Comparison of ENCODE assay signal across 16 cellular contexts in the genomic region with DNA sequence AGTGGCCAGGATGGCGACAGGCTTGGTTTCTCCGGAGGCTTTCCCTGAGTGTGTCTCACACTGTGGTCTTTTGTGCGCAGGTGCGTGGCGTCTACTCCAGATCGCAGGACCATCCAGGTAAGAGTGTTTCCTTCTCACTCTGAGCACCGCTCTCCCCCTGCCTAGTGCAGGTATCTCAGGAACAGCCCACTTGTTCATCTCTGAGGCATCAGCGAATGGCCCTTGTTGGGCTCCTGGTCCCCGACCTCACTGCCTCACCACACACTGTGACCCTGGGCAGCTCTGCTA. TPM values are rescaled to one million over a fixed set of nuclear protein-coding genes. Genes with fewer than 3 reads are reported as not detected.
A peak's percentile ranks its signal among the peaks of the same experiment; 100 is the strongest.
DNase-seq lines count a peak whose midpoint lies in the region; ATAC-seq and TF ChIP-seq lines count a peak whose summit lies in the region.
"Had no signal": no experiment of that assay in that cellular context is flagged by ENCODE, and none has a peak within 500 bp of the region (broad histone marks: within the 10 kb centered on the region; RNA-seq: fewer than 3 reads in every experiment).

No MANE protein-coding gene starts in this region.

- intact Hi-C loops in esophagus squamous epithelium (cut with DNase I), result no loop called here

- no peak overlapping the region for H3K27ac Mint-ChIP-seq in GM23338
- H3K27ac Mint-ChIP-seq: activated CD4-positive, alpha-beta T cell treated with anti-CD3 and anti-CD28 coated beads, Interleukin-2, amount 10 ng/mL, durations not matched to agents 24 days and 14 days had no signal

- H3K4me2 ChIP-seq in GM23338, result peak overlapping the region; percentile 50; the same call in 1 of the 2 replicates

- peaks cover 9% of the 10 kb centered on the region for H3F3A ChIP-seq in GM23338 (replicated peaks; ENCODE audit: low read depth)

- DNase-seq in GM23338 (ENCODE audit: low spot score) (no peak), esophagus squamous epithelium (lab: John Stamatoyannopoulos, UW) (no peak), midbrain (lab: John Stamatoyannopoulos, UW) (no peak), D341Med (ENCODE audit: low spot score) (no peak), NCI-H1930 (lab: John Stamatoyannopoulos, UW) (no peak)
- DNase-seq: activated CD4-positive, alpha-beta T cell treated with anti-CD3 and anti-CD28 coated beads, Interleukin-2, amount 10 ng/mL, durations not matched to agents 24 days and 14 days; activated effector memory CD4-positive, alpha-beta T cell treated with anti-CD3 and anti-CD28 coated beads, Interleukin-2, amount 50 U/mL, for 16 hours; CD8-positive, alpha-beta memory T cell; foreskin keratinocyte; kidney glomerular epithelial cell; NCI-H1417 treated with DMSO at 0.1 percent for 48 hours; NCI-H774 had no signal

- peak; percentile 13; the same call in 1 of the 3 replicates for ATAC-seq in GM23338
- no peak for ATAC-seq in HG02884 (IDR thresholded peaks at IDR 0.05; ENCODE audit: unreplicated experiment)

- no peak for TF ChIP-seq POLR2A in esophagus squamous epithelium (IDR thresholded peaks at IDR 0.05)

- 54 to 75% methylated on average over 5 to 9 of the region's 9 CpGs for WGBS in esophagus squamous epithelium, 2 donors

- H3K36me3 ChIP-seq in GM23338 (ENCODE audit: insufficient read depth) (no peaks in the 10 kb centered on the region), esophagus squamous epithelium (no peaks in the 10 kb centered on the region), stomach smooth muscle (ENCODE audit: control insufficient read depth in 2 of 2, insufficient read depth in 2 of 2, low read length in 2 of 2) (peaks cover 6 to 7% of the 10 kb centered on the region in 2 donors)

- H3K4me3 ChIP-seq in GM23338 (no peak overlapping the region), esophagus squamous epithelium (peak overlapping the region; percentile 18 to 66 (median 47)), mononuclear cell (ENCODE audit: low read length) (peak overlapping the region; percentile 9), stomach smooth muscle (ENCODE audit: low read length in 2 of 2) (peak overlapping the region; percentile 85 to 95)
- H3K4me3 ChIP-seq: SK-N-MC had no signal

- no peaks in the 10 kb centered on the region for H4K20me1 ChIP-seq in GM23338 (replicated peaks; ENCODE audit: insufficient read depth)

- H3K9me2 ChIP-seq in GM23338 (ENCODE audit: insufficient read depth), result peaks cover 4% of the 10 kb centered on the region; the same call in 1 of the 2 replicates

- peaks cover 12% of the 10 kb centered on the region for H3K27me3 Mint-ChIP-seq in GM23338 (ENCODE audit: insufficient read depth, low read depth, poor library complexity)

- H3K9me3 Mint-ChIP-seq in GM23338, result no peaks in the 10 kb centered on the region; the same call in 2 of the 3 replicates
- H3K9me3 Mint-ChIP-seq: activated CD4-positive, alpha-beta T cell treated with anti-CD3 and anti-CD28 coated beads, Interleukin-2, amount 10 ng/mL, durations not matched to agents 24 days and 14 days; CD8-positive, alpha-beta memory T cell had no signal

- peaks cover 30% of the 10 kb centered on the region for H3K4me1 Mint-ChIP-seq in GM23338
- H3K4me1 Mint-ChIP-seq: activated CD4-positive, alpha-beta T cell treated with anti-CD3 and anti-CD28 coated beads, Interleukin-2, amount 10 ng/mL, durations not matched to agents 24 days and 14 days had no signal

- H3K27ac ChIP-seq in GM23338 (ENCODE audit: low read depth), result no peak overlapping the region
- peak overlapping the region; percentile 26 to 80 (median 64) for H3K27ac ChIP-seq in esophagus squamous epithelium
- H3K27ac ChIP-seq in stomach smooth muscle (ENCODE audit: low read length), result peak overlapping the region; percentile 58
- H3K27ac ChIP-seq: foreskin keratinocyte, SK-N-MC had no signal

- no peaks in the 10 kb centered on the region for H3K9me3 ChIP-seq in esophagus squamous epithelium
- no peaks in the 10 kb centered on the region for H3K9me3 ChIP-seq in mononuclear cell (ENCODE audit: low read depth, low read length)
- H3K9me3 ChIP-seq in stomach smooth muscle (ENCODE audit: control insufficient read depth in 2 of 2, low read length in 2 of 2), result no peaks in the 10 kb centered on the region

- H3K9ac ChIP-seq in stomach smooth muscle (ENCODE audit: low read length in 2 of 2), result peak overlapping the region; percentile 77 to 82

- H2AFZ ChIP-seq in GM23338, result peak overlapping the region; percentile 95

- H3K4me3 Mint-ChIP-seq in GM23338, result no peak overlapping the region
- H3K4me3 Mint-ChIP-seq: activated CD4-positive, alpha-beta T cell treated with anti-CD3 and anti-CD28 coated beads, Interleukin-2, amount 10 ng/mL, durations not matched to agents 24 days and 14 days; CD8-positive, alpha-beta memory T cell had no signal

- peaks cover 16% of the 10 kb centered on the region for H3K4me1 ChIP-seq in GM23338 (ENCODE audit: insufficient read depth)
- H3K4me1 ChIP-seq in esophagus squamous epithelium, result peaks cover 0 to 4% (median 0%) of the 10 kb centered on the region in 3 donors
- H3K4me1 ChIP-seq in mononuclear cell (ENCODE audit: insufficient read depth, low read length), result peaks cover 26% of the 10 kb centered on the region
- H3K4me1 ChIP-seq in stomach smooth muscle (ENCODE audit: control insufficient read depth, insufficient read depth, low read length), result peaks cover 35% of the 10 kb centered on the region
- H3K4me1 ChIP-seq: foreskin keratinocyte had no signal

- H3K36me3 Mint-ChIP-seq in GM23338 (ENCODE audit: low read depth), result no peaks in the 10 kb centered on the region
- H3K36me3 Mint-ChIP-seq: CD8-positive, alpha-beta memory T cell had no signal

- no peaks in the 10 kb centered on the region for H3K79me2 ChIP-seq in GM23338 (replicated peaks; ENCODE audit: insufficient read depth)

- no peak for TF ChIP-seq CTCF in GM23338 (conservative IDR thresholded peaks at IDR 0.05; ENCODE audit: low read depth in 2 of 2)
- no peak for TF ChIP-seq CTCF in esophagus squamous epithelium (IDR thresholded peaks at IDR 0.05)

- H3K27me3 ChIP-seq in GM23338 (ENCODE audit: insufficient read depth), result no peaks in the 10 kb centered on the region
- H3K27me3 ChIP-seq in esophagus squamous epithelium, result peaks cover 0 to 30% (median 0%) of the 10 kb centered on the region in 4 donors
- no peaks in the 10 kb centered on the region for H3K27me3 ChIP-seq in mononuclear cell (ENCODE audit: insufficient read depth, low read length)
- H3K27me3 ChIP-seq in stomach smooth muscle (ENCODE audit: control insufficient read depth in 1 of 2, insufficient read depth in 2 of 2, low read length in 2 of 2), result no peaks in the 10 kb centered on the region

TF ChIP-seq in GM23338, 12 proteins besides CTCF, POLR2A, EP300 and RAD21 (continues in another document):
- TF ChIP-seq EZH2 (IDR thresholded peaks at IDR 0.05; ENCODE audit: low read depth, unreplicated experiment) (no peak), ZNF114 (CRISPR knock-in tag; IDR thresholded peaks at IDR 0.05) (no peak), STAT1 (IDR thresholded peaks at IDR 0.05; ENCODE audit: unreplicated experiment) (no peak), NANOG (IDR thresholded peaks at IDR 0.05; ENCODE audit: borderline replicate concordance) (no peak), ZNF331 (CRISPR knock-in tag; IDR thresholded peaks at IDR 0.05; ENCODE audit: low read depth) (no peak), JUNB (IDR thresholded peaks at IDR 0.05; ENCODE audit: unreplicated experiment) (no peak)

RNA-seq across cellular contexts. Expression of a gene that starts 0.8 kb away (rescaled TPM):
- 0.08 and 1.4 TPM in 2 replicates for total RNA-seq in GM23338 (2014; rRNA removed; shearing (Covaris generic))
- polyA plus RNA-seq in GM23338 (2016; fragmentation: Nextera tagmentation; extraction: Ambion mirVana), result 0.75 TPM in 1 of 2 replicates, not detected in the other
- total RNA-seq in esophagus squamous epithelium (10 to 100 TPM in 2 of 4 donors, 1 to 10 TPM in 2; 2.2 to 28.2 (median 8.8) TPM), mononuclear cell (2.3 TPM)
- total RNA-seq: foreskin keratinocyte had no signal
- polyA plus RNA-seq: CD8-positive, alpha-beta memory T cell; foreskin keratinocyte had no signal
